27 cellular contexts compared by ENCODE assay signal in genomic region chr22:35740616-35741015, GRCh38. TPM values are rescaled to one million over a fixed set of nuclear protein-coding genes. Genes with fewer than 3 reads are reported as not detected.
"Had no signal": no experiment of that assay in that cellular context is flagged by ENCODE, and none has a peak within 500 bp of the region (broad histone marks: within the 10 kb centered on the region; RNA-seq: fewer than 3 reads in every experiment).

No MANE protein-coding gene starts in this region.

- H3K27me3 ChIP-seq: tibial artery had no signal

- H3K27ac Mint-ChIP-seq: activated B cell treated with CpG ODN at 0.5 μM for 24 hours; activated CD4-positive, alpha-beta T cell treated with anti-CD3 and anti-CD28 coated beads for 36 hours; activated naive CD8-positive, alpha-beta T cell treated with anti-CD3 and anti-CD28 coated beads, Interleukin-2, amount 50 U/mL, for 24 hours; dendritic cell treated with granulocyte-macrophage colony-stimulating factor and Interleukin-4, amounts not matched to agents 40 ng/mL and 50 ng/mL, for 4 days had no signal

- H3K27me3 Mint-ChIP-seq: activated CD4-positive, alpha-beta T cell treated with anti-CD3 and anti-CD28 coated beads for 36 hours; dendritic cell treated with granulocyte-macrophage colony-stimulating factor and Interleukin-4, amounts not matched to agents 40 ng/mL and 50 ng/mL, for 4 days had no signal

- H3K4me3 ChIP-seq: left ventricle myocardium inferior, tibial artery had no signal

- H3K9me3 ChIP-seq: left ventricle myocardium inferior, tibial artery had no signal

- ATAC-seq: activated CD4-positive, alpha-beta T cell treated with anti-CD3 and anti-CD28 coated beads for 36 hours; activated naive CD8-positive, alpha-beta T cell treated with anti-CD3 and anti-CD28 coated beads, Interleukin-2, amount 50 U/mL, for 24 hours; naive thymus-derived CD4-positive, alpha-beta T cell had no signal

- FAIRE-seq: endometrium had no signal

- H3K27ac ChIP-seq: left ventricle myocardium inferior had no signal

- H3K9me3 Mint-ChIP-seq: activated B cell treated with CpG ODN at 0.5 μM for 24 hours; activated naive CD8-positive, alpha-beta T cell treated with anti-CD3 and anti-CD28 coated beads, Interleukin-2, amount 50 U/mL, for 24 hours; dendritic cell treated with granulocyte-macrophage colony-stimulating factor and Interleukin-4, amounts not matched to agents 40 ng/mL and 50 ng/mL, for 4 days; naive thymus-derived CD4-positive, alpha-beta T cell had no signal

- DNase-seq: activated B cell treated with CpG ODN at 0.5 μM for 24 hours; activated CD4-positive, alpha-beta T cell treated with anti-CD3 and anti-CD28 coated beads for 36 hours; activated CD4-positive, alpha-beta T cell treated with anti-CD3 and anti-CD28 coated beads, Interleukin-2, amount 50 U/mL, for 4 hours; activated gamma-delta T cell; activated naive CD4-positive, alpha-beta T cell treated with anti-CD3 and anti-CD28 coated beads, Interleukin-2, amount 50 U/mL, for 16 hours; activated naive CD8-positive, alpha-beta T cell treated with anti-CD3 and anti-CD28 coated beads, Interleukin-2, amount 50 U/mL, for 24 hours; activated T-cell treated with anti-CD3 and anti-CD28 coated beads for 4 hours; effector CD4-positive, alpha-beta T cell; foreskin fibroblast; hippocampal formation; left ventricle myocardium inferior; naive thymus-derived CD4-positive, alpha-beta T cell; right cardiac atrium; stimulated activated CD4-positive, alpha-beta T cell treated with anti-CD3 and anti-CD28 coated beads, Interleukin-4, amount 100 ng/mL, for 24 hours; stimulated activated naive CD4-positive, alpha-beta T cell treated with Interleukin-2 at 50 U/mL for 16 hours; T-helper 1 cell; T-helper 9 cell; tibial artery had no signal

- H3K4me3 Mint-ChIP-seq: activated B cell treated with CpG ODN at 0.5 μM for 24 hours; activated CD4-positive, alpha-beta T cell treated with anti-CD3 and anti-CD28 coated beads for 36 hours; activated naive CD8-positive, alpha-beta T cell treated with anti-CD3 and anti-CD28 coated beads, Interleukin-2, amount 50 U/mL, for 24 hours; dendritic cell treated with granulocyte-macrophage colony-stimulating factor and Interleukin-4, amounts not matched to agents 40 ng/mL and 50 ng/mL, for 4 days; naive thymus-derived CD4-positive, alpha-beta T cell had no signal

- H3K4me1 Mint-ChIP-seq: activated CD4-positive, alpha-beta T cell treated with anti-CD3 and anti-CD28 coated beads for 36 hours; activated naive CD8-positive, alpha-beta T cell treated with anti-CD3 and anti-CD28 coated beads, Interleukin-2, amount 50 U/mL, for 24 hours; naive thymus-derived CD4-positive, alpha-beta T cell had no signal

RNA-seq across cellular contexts. Expression of gene APOL5, which starts 22.9 kb away (rescaled TPM):
- total RNA-seq: activated B cell treated with CpG ODN at 0.5 μM for 24 hours; activated CD4-positive, alpha-beta T cell treated with anti-CD3 and anti-CD28 coated beads for 36 hours; activated CD8-positive, alpha-beta memory T cell treated with anti-CD3 and anti-CD28 coated beads for 36 hours; epithelial cell of proximal tubule; fibroblast of lung; left ventricle myocardium inferior; lung microvascular endothelial cell; naive thymus-derived CD4-positive, alpha-beta T cell; osteoblast; pulmonary artery endothelial cell; right cardiac atrium had no signal
- polyA plus RNA-seq: naive thymus-derived CD4-positive, alpha-beta T cell; urinary bladder had no signal
